In the genomic region with DNA sequence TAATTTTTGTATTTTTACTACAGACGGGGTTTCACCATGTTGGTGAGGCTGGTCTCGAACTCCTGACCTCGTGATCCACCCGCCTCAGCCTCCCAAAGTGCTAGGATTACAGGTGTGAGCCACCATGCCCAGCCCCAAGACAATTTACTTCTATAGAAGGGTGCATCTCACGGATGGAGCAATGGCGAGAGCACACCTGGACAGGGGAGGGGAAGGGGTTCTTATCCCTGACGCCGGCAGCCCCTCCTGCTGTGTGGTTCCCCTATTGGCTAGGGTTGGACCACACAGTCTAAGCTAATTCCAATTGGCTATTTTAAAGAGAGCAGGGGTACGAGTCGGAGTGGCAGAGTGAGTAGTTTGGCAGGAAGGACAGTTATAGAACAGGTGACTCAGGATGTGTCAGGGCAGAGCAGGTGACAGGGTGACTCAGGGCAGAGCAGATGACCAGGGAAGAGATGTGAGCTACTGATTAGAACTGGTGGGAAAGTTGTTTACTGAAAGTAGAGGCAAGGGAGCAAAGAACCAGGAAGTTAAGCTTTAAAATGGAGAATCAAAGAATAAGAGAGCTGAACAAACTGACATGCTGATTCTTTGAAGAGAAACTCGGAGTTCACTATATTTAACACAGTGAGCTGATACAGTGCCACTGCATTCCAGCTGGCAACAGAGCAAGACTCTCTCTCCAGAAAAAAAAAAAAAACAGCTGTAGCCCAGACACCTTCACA, we compare ENCODE assay signal across 9 cellular contexts. TPM values are rescaled to one million over a fixed set of nuclear protein-coding genes. Genes with fewer than 3 reads are reported as not detected.
A peak's percentile ranks its signal among the peaks of the same experiment; 100 is the strongest.
DNase-seq lines count a peak whose midpoint lies in the region; ATAC-seq and TF ChIP-seq lines count a peak whose summit lies in the region.
"Had no signal": no experiment of that assay in that cellular context is flagged by ENCODE, and none has a peak within 500 bp of the region (broad histone marks: within the 10 kb centered on the region; RNA-seq: fewer than 3 reads in every experiment).

No MANE protein-coding gene starts in this region.

- no peaks in the 10 kb centered on the region for H3K36me3 Mint-ChIP-seq in endothelial cell (ENCODE audit: low read depth, unreplicated experiment)

- H3K4me1 ChIP-seq in RWPE2 (ENCODE audit: insufficient read depth, poor library complexity, severe bottlenecking) (peaks cover 12% of the 10 kb centered on the region), heart left ventricle (peaks cover 0 to 11% (median 6%) of the 10 kb centered on the region in 12 donors)

- intact Hi-C loops in heart left ventricle (cut with DNase I) = no loop called here

- H3K27me3 Mint-ChIP-seq in endothelial cell (ENCODE audit: unreplicated experiment) = peaks cover 11% of the 10 kb centered on the region

- H3K27me3 ChIP-seq in RWPE2 (ENCODE audit: insufficient read depth, poor library complexity, severe bottlenecking) = no peaks in the 10 kb centered on the region
- H3K27me3 ChIP-seq in heart left ventricle = peaks cover 0 to 47% (median 18%) of the 10 kb centered on the region in 9 donors

- H3K4me1 Mint-ChIP-seq in endothelial cell (ENCODE audit: unreplicated experiment) = no peaks in the 10 kb centered on the region

- H3K9me3 Mint-ChIP-seq in endothelial cell (ENCODE audit: unreplicated experiment) = no peaks in the 10 kb centered on the region

- TF ChIP-seq CTCF in RWPE2 (IDR thresholded peaks at IDR 0.05; ENCODE audit: poor library complexity, severe bottlenecking) (no peak), heart left ventricle (IDR thresholded peaks at IDR 0.05) (no peak), endothelial cell (IDR thresholded peaks at IDR 0.05; ENCODE audit: unreplicated experiment) (no peak)

- H3K4me3 Mint-ChIP-seq in endothelial cell (ENCODE audit: unreplicated experiment) = no peak overlapping the region

- H3K27ac Mint-ChIP-seq in endothelial cell (ENCODE audit: unreplicated experiment) = no peak overlapping the region

- peak; percentile 62 for DNase-seq in activated CD4-positive, alpha-beta T cell treated with anti-CD3 and anti-CD28 coated beads for 48 hours
- no peak for DNase-seq in activated CD4-positive, alpha-beta T cell treated with anti-CD3 and anti-CD28 coated beads, Interleukin-2, amount 50 U/mL, for 1 hour
- DNase-seq in RWPE2 (ENCODE audit: low spot score) = peak; percentile 60
- DNase-seq in heart left ventricle = no peak
- no peak for DNase-seq in stimulated activated naive CD8-positive, alpha-beta T cell treated with anti-CD3 and anti-CD28 coated beads, Interleukin-15, Interleukin-2, amounts not matched to agents 100 U/mL and 50 U/mL, for 24 hours
- DNase-seq in CD1c-positive myeloid dendritic cell (ENCODE audit: extremely low spot score) = no peak
- DNase-seq in endothelial cell (ENCODE audit: low spot score) = no peak
- DNase-seq: T-helper 9 cell had no signal

- no peak for TF ChIP-seq POLR2A in heart left ventricle (IDR thresholded peaks at IDR 0.05)

- WGBS in heart left ventricle, 4 donors = 48 to 56% (median 54%) methylated on average over 11 of the region's 11 CpGs

- H3K27ac ChIP-seq in RWPE2 (ENCODE audit: poor library complexity, severe bottlenecking) (peak overlapping the region; percentile 14), heart left ventricle (peak overlapping the region in 10 of 12 donors; percentile 8 to 81 (median 66))

- no peaks in the 10 kb centered on the region for H3K36me3 ChIP-seq in RWPE2 (ENCODE audit: low read depth)
- no peaks in the 10 kb centered on the region for H3K36me3 ChIP-seq in heart left ventricle

- ATAC-seq in RWPE2 (ENCODE audit: low read depth) = peak; percentile 92
- ATAC-seq in heart left ventricle = peak in 3 of 4 donors; percentile 59 to 79 (median 73)
- ATAC-seq in stimulated activated naive CD8-positive, alpha-beta T cell treated with anti-CD3 and anti-CD28 coated beads, Interleukin-15, Interleukin-2, amounts not matched to agents 100 U/mL and 50 U/mL, for 24 hours = peak; percentile 68
- no peak for ATAC-seq in GM18867 (IDR thresholded peaks at IDR 0.05; ENCODE audit: unreplicated experiment)

- H3K9me3 ChIP-seq in RWPE2 (ENCODE audit: severe bottlenecking) = no peaks in the 10 kb centered on the region
- H3K9me3 ChIP-seq in heart left ventricle = no peaks in the 10 kb centered on the region

- H3K4me3 ChIP-seq in RWPE2 (ENCODE audit: severe bottlenecking) (no peak overlapping the region), heart left ventricle (no peak overlapping the region)

RNA-seq across cellular contexts. Expression of a gene that starts 12.6 kb away (rescaled TPM):
- total RNA-seq in heart left ventricle = 100 to 1,000 TPM in 2 of 9 donors, 10 to 100 TPM in 7; 59.3 to 105 (median 85.9) TPM
- 10 to 100 TPM; 67.2 to 73.4 TPM for polyA plus RNA-seq in heart left ventricle
- 167 TPM for total RNA-seq in endothelial cell (ENCODE audit: unreplicated experiment)

RNA-seq across cellular contexts. Expression of a gene that starts 36.6 kb away (rescaled TPM):
- total RNA-seq in heart left ventricle (1 to 10 TPM in 8 of 9 donors, under 1 TPM in 1; 0.88 to 4.0 (median 2.6) TPM), endothelial cell (ENCODE audit: unreplicated experiment) (6.5 TPM)
- 1 to 10 TPM; 1.7 to 2.6 TPM for polyA plus RNA-seq in heart left ventricle

RNA-seq across cellular contexts. Expression of a gene that starts 41.0 kb away (rescaled TPM):
- total RNA-seq in heart left ventricle (under 1 TPM in 1 of 9 donors, not detected in 8; 0.38 TPM), endothelial cell (ENCODE audit: unreplicated experiment) (not detected)
- under 1 TPM in 1 of 2 donors, not detected in 1; 0.17 TPM for polyA plus RNA-seq in heart left ventricle

RNA-seq across cellular contexts. Expression of a gene that starts 54.8 kb away (rescaled TPM):
- total RNA-seq in heart left ventricle (100 to 1,000 TPM in 1 of 9 donors, 10 to 100 TPM in 8; 46.3 to 108 (median 58.9) TPM), endothelial cell (ENCODE audit: unreplicated experiment) (68.2 TPM)
- polyA plus RNA-seq in heart left ventricle = 10 to 100 TPM; 60.0 to 75.4 TPM

RNA-seq across cellular contexts. Expression of a gene that starts 54.9 kb away (rescaled TPM):
- 10 to 100 TPM; 25.4 to 54.2 (median 31.0) TPM for total RNA-seq in heart left ventricle
- polyA plus RNA-seq in heart left ventricle = 10 to 100 TPM; 31.9 to 45.0 TPM
- total RNA-seq in endothelial cell (ENCODE audit: unreplicated experiment) = 47.9 TPM

Comparison
In these comparisons a context has a peak if more than half of its experiments do, and no peak if none do; other contexts are left out.
1. DNase-seq: peak in activated CD4-positive, alpha-beta T cell treated with anti-CD3 and anti-CD28 coated beads for 48 hours (single experiment) and RWPE2 (single experiment); none in activated CD4-positive, alpha-beta T cell treated with anti-CD3 and anti-CD28 coated beads, Interleukin-2, amount 50 U/mL, for 1 hour (single experiment), heart left ventricle (0 of 5), stimulated activated naive CD8-positive, alpha-beta T cell treated with anti-CD3 and anti-CD28 coated beads, Interleukin-15, Interleukin-2, amounts not matched to agents 100 U/mL and 50 U/mL, for 24 hours (single experiment), CD1c-positive myeloid dendritic cell (single experiment) and endothelial cell (single experiment).